Comparison of ENCODE assay signal across 8 cellular contexts in genomic region chr17:7252176-7253043, GRCh38. TPM values are rescaled to one million over a fixed set of nuclear protein-coding genes. Genes with fewer than 3 reads are reported as not detected.
DNase-seq lines count a peak whose midpoint lies in the region; ATAC-seq, FAIRE-seq and TF ChIP-seq lines count a peak whose summit lies in the region.

Gene ELP5 (plus strand): TSS chr17:7252215. CDS start chr17:7252551, 336 bp downstream.

- H3K9me3 ChIP-seq in left ventricle myocardium inferior (replicated peaks) = no peaks in the 10 kb centered on the region
- H3K9me3 ChIP-seq in vagina = no peaks in the 10 kb centered on the region

- H3K27ac ChIP-seq in left ventricle myocardium inferior (replicated peaks) (peak within 1 kb of the TSS; percentile 99), vagina (peak within 1 kb of the TSS; percentile 99)

- TF ChIP-seq CTCF in left ventricle myocardium inferior (IDR thresholded peaks at IDR 0.05; ENCODE audit: borderline replicate concordance) (peak; percentile 30), vagina (IDR thresholded peaks at IDR 0.05) (no peak)

- DNase-seq in GM12891 (ENCODE audit: insufficient read length, low spot score) = peak; percentile 93
- peak; percentile 95 for DNase-seq in NCI-H1092 treated with DMSO at 0.1 percent for 48 hours (lab: John Stamatoyannopoulos, UW)
- peak; percentile 95 for DNase-seq in SW480 (ENCODE audit: low spot score)
- DNase-seq in amniotic stem cell (lab: John Stamatoyannopoulos, UW) = peak; percentile 89
- DNase-seq in left ventricle myocardium inferior = peak; percentile 95
- DNase-seq in pulmonary artery endothelial cell (ENCODE audit: low read depth, low spot score) = peak; percentile 82
- DNase-seq in vagina (ENCODE audit: extremely low spot score in 2 of 2) = peak in 1 of 2 donors; percentile 96

- H3K4me3 ChIP-seq in left ventricle myocardium inferior = peak within 1 kb of the TSS; percentile 99
- H3K4me3 ChIP-seq in vagina = peak within 1 kb of the TSS; percentile 92 to 99

- TF ChIP-seq POLR2A in GM12891 (IDR thresholded peaks at IDR 0.05; ENCODE audit: low read depth, low read length) (peak; percentile 91), vagina (IDR thresholded peaks at IDR 0.05) (peak in 1 of 2 donors; percentile 40)

- peak; percentile 40 for ATAC-seq in HG02623 (IDR thresholded peaks at IDR 0.05; ENCODE audit: unreplicated experiment)

- intact Hi-C loops in left ventricle myocardium inferior (cut with micrococcal nuclease) (no loop called here), vagina (cut with DNase I) (loop anchor here (10.0 kb wide), 1 partner anchor 312 kb away; the partner anchor contains the start of gene SENP3)

- H3K27me3 ChIP-seq in left ventricle myocardium inferior (ENCODE audit: low read depth) = no peaks in the 10 kb centered on the region
- no peaks in the 10 kb centered on the region for H3K27me3 ChIP-seq in vagina

- FAIRE-seq in GM12891 (lab: Jason Lieb, UNC) = no peak

- H3K4me1 ChIP-seq in left ventricle myocardium inferior = peaks cover 52% of the 10 kb centered on the region
- H3K4me1 ChIP-seq in vagina = peaks cover 50% of the 10 kb centered on the region

- peaks cover 38% of the 10 kb centered on the region for H3K36me3 ChIP-seq in left ventricle myocardium inferior
- peaks cover 0 to 15% of the 10 kb centered on the region in 2 donors for H3K36me3 ChIP-seq in vagina

TF ChIP-seq in GM12891, 5 proteins besides CTCF, POLR2A, EP300 and RAD21:
- TF ChIP-seq SPI1 (IDR thresholded peaks at IDR 0.05; ENCODE audit: low read depth, low read length) = no peak
- TF ChIP-seq POU2F2 (IDR thresholded peaks at IDR 0.05; ENCODE audit: low read depth, low read length) = peak; percentile 54; the same call in 1 of the 2 replicates
- peak; percentile 22 for TF ChIP-seq PAX5 (IDR thresholded peaks at IDR 0.05; ENCODE audit: insufficient read depth, low read length, severe bottlenecking)
- TF ChIP-seq POLR2AphosphoS5 (IDR thresholded peaks at IDR 0.05; ENCODE audit: low read depth, low read length) = peak; percentile 65
- TF ChIP-seq TAF1 (IDR thresholded peaks at IDR 0.05; ENCODE audit: low read depth, low read length) = peak; percentile 83

RNA-seq across cellular contexts. Expression of gene ELP5, which starts in this region (rescaled TPM):
- 57.9 TPM for polyA plus RNA-seq in GM12891 (2012; ENCODE audit: low read depth, missing spikeins)
- total RNA-seq in left ventricle myocardium inferior = 62.5 TPM
- total RNA-seq in pulmonary artery endothelial cell = 38.2 and 42.3 TPM in 2 replicates
- total RNA-seq in vagina = 30.9 TPM
